In genomic region chr11:94735907-94736306, GRCh38 we compare ENCODE assay signal across 22 cellular contexts. TPM values are rescaled to one million over a fixed set of nuclear protein-coding genes. Genes with fewer than 3 reads are reported as not detected.
A peak's percentile ranks its signal among the peaks of the same experiment; 100 is the strongest.
DNase-seq lines count a peak whose midpoint lies in the region; ATAC-seq and TF ChIP-seq lines count a peak whose summit lies in the region.
"Had no signal": no experiment of that assay in that cellular context is flagged by ENCODE, and none has a peak within 500 bp of the region (broad histone marks: within the 10 kb centered on the region; RNA-seq: fewer than 3 reads in every experiment).

No MANE protein-coding gene starts in this region.

- H3K79me2 ChIP-seq in MM.1S (ENCODE audit: low read length) (no peaks in the 10 kb centered on the region), trophoblast cell (ENCODE audit: control insufficient read depth, insufficient read depth, low read length, poor library complexity) (peaks cover under 1% of the 10 kb centered on the region)

- H3F3A ChIP-seq in MM.1S (ENCODE audit: insufficient read depth, low read length), result no peaks in the 10 kb centered on the region

- no peak overlapping the region for H2BK12ac ChIP-seq in trophoblast cell (ENCODE audit: low read length)

- H4K8ac ChIP-seq in trophoblast cell (ENCODE audit: low read depth, low read length), result no peak overlapping the region

- peaks cover 1% of the 10 kb centered on the region for H3K36me3 Mint-ChIP-seq in endothelial cell (ENCODE audit: low read depth, unreplicated experiment)
- H3K36me3 Mint-ChIP-seq: IgD-negative memory B cell had no signal

- no peak overlapping the region for H3K4ac ChIP-seq in trophoblast cell (ENCODE audit: low read depth, low read length)

- H3K9ac ChIP-seq in MM.1S (ENCODE audit: low read length), result no peak overlapping the region
- no peak overlapping the region for H3K9ac ChIP-seq in trophoblast cell (ENCODE audit: low read length)
- H3K9ac ChIP-seq: SK-N-SH had no signal

- no peaks in the 10 kb centered on the region for H4K20me1 ChIP-seq in MM.1S (ENCODE audit: insufficient read depth, low read length)

- H2BK120ac ChIP-seq in trophoblast cell (ENCODE audit: insufficient read depth, low read length, poor library complexity), result no peak overlapping the region

- no peak for ATAC-seq in RWPE2 (ENCODE audit: low read depth)

- no peaks in the 10 kb centered on the region for H3K9me2 ChIP-seq in MM.1S (replicated peaks; ENCODE audit: insufficient read depth, low read length)
- H3K9me2 ChIP-seq: SK-N-SH had no signal

- H3K4me3 ChIP-seq in HEK293 (ENCODE audit: low read depth, low read length) (no peak overlapping the region), RWPE2 (ENCODE audit: severe bottlenecking) (no peak overlapping the region), MM.1S (ENCODE audit: low read length) (no peak overlapping the region), trophoblast cell (ENCODE audit: low read depth, low read length) (no peak overlapping the region), A673 (ENCODE audit: low read depth, low read length, poor library complexity, severe bottlenecking) (no peak overlapping the region)

- H3K27me3 ChIP-seq in RWPE2 (ENCODE audit: insufficient read depth, poor library complexity, severe bottlenecking) (no peaks in the 10 kb centered on the region), MM.1S (replicated peaks; ENCODE audit: insufficient read depth, low read length) (peaks cover 6% of the 10 kb centered on the region), trophoblast cell (ENCODE audit: insufficient read depth, low read length) (peaks cover 8% of the 10 kb centered on the region), A673 (replicated peaks; ENCODE audit: insufficient read depth, low read depth, low read length, poor library complexity) (no peaks in the 10 kb centered on the region)

- no peak overlapping the region for H3K27ac ChIP-seq in HEK293 (ENCODE audit: extremely low read depth, low read depth, low read length)
- peak overlapping the region; percentile 77 for H3K27ac ChIP-seq in RWPE2 (ENCODE audit: poor library complexity, severe bottlenecking)
- H3K27ac ChIP-seq in MM.1S (ENCODE audit: low read length), result no peak overlapping the region
- no peak overlapping the region for H3K27ac ChIP-seq in trophoblast cell (ENCODE audit: low read depth, low read length)
- no peak overlapping the region for H3K27ac ChIP-seq in A673 (ENCODE audit: low read depth, low read length, poor library complexity, severe bottlenecking)

- BruUV-seq in A673 (replicated peaks; lab: Mats Ljungman, UMichigan), result no TSS peak

- H3K27ac Mint-ChIP-seq in endothelial cell (ENCODE audit: unreplicated experiment), result peak overlapping the region; percentile 87
- H3K27ac Mint-ChIP-seq: IgD-negative memory B cell had no signal

- H3K23ac ChIP-seq in trophoblast cell (ENCODE audit: low read length), result no peak overlapping the region

- H3K36me3 ChIP-seq in HEK293 (ENCODE audit: control insufficient read depth in 2 of 2, insufficient read depth in 1 of 2, low read length in 2 of 2), result no peaks in the 10 kb centered on the region
- peaks cover 11% of the 10 kb centered on the region; the same call in 1 of the 2 replicates for H3K36me3 ChIP-seq in RWPE2 (ENCODE audit: low read depth)
- H3K36me3 ChIP-seq in MM.1S (replicated peaks; ENCODE audit: insufficient read depth, low read length), result no peaks in the 10 kb centered on the region
- no peaks in the 10 kb centered on the region for H3K36me3 ChIP-seq in trophoblast cell (ENCODE audit: control insufficient read depth in 1 of 2, insufficient read depth in 2 of 2, low read length in 2 of 2)
- H3K36me3 ChIP-seq in A673 (ENCODE audit: insufficient read depth, low read length, poor library complexity, severe bottlenecking), result no peaks in the 10 kb centered on the region

- POLR2A ChIA-PET in HEK293 (lab: Yijun Ruan, JAX) (interaction anchor here (0.6 kb wide), 1 partner anchor 46 kb away, joined by 4 read pairs; no protein-coding TSS in a partner anchor), A673 (lab: Charles Lee; ENCODE audit: low non-redundant PET) (no interaction called here)

- intact Hi-C loops in A673 (cut with micrococcal nuclease; ENCODE audit: unreplicated experiment), result no loop called here

- DNase-seq in NCI-H146 (lab: John Stamatoyannopoulos, UW) (peak; percentile 53), RWPE2 (ENCODE audit: low spot score) (no peak), endothelial cell (ENCODE audit: low spot score) (peak; percentile 22), MM.1S (no peak), trophoblast cell (no peak), A673 (ENCODE audit: low spot score) (no peak)
- DNase-seq in activated effector memory CD4-positive, alpha-beta T cell treated with Interleukin-2 at 50 U/mL for 16 hours, result no peak
- DNase-seq: AML-193; Caco-2; DMS53; GOT3; NCI-H1092 treated with DMSO at 0.1 percent for 48 hours; NCI-H1694; NCI-H2081 treated with DMSO at 0.1 percent for 48 hours; NCI-H345; NCI-H524 treated with DMSO at 0.1 percent for 48 hours; NK-92 treated with Interleukin-12 subunit alpha and Interleukin-12 subunit beta, amount 100 ng/mL, for 24 hours; SHP77 treated with DMSO at 0.1 percent for 48 hours; SK-N-SH had no signal

- 0 out of 2 replicates have a peak, but pooled peaks have one; percentile 20 for TF ChIP-seq CTCF in HEK293 (tag by site-specific recombination; IDR thresholded peaks at IDR 0.05)
- TF ChIP-seq CTCF in RWPE2 (IDR thresholded peaks at IDR 0.05; ENCODE audit: poor library complexity, severe bottlenecking), result no peak
- TF ChIP-seq CTCF in endothelial cell (IDR thresholded peaks at IDR 0.05; ENCODE audit: unreplicated experiment), result peak; percentile 34
- TF ChIP-seq CTCF in MM.1S (IDR thresholded peaks at IDR 0.05; ENCODE audit: low read length), result no peak
- no peak for TF ChIP-seq CTCF in A673 (conservative IDR thresholded peaks at IDR 0.05; ENCODE audit: low read depth, low read length)

- H3K9me3 ChIP-seq in HEK293 (ENCODE audit: control insufficient read depth, insufficient read depth, low read depth, low read length), result no peaks in the 10 kb centered on the region
- no peaks in the 10 kb centered on the region for H3K9me3 ChIP-seq in RWPE2 (ENCODE audit: severe bottlenecking)
- H3K9me3 ChIP-seq in MM.1S (replicated peaks; ENCODE audit: insufficient read depth, low read length), result no peaks in the 10 kb centered on the region
- H3K9me3 ChIP-seq in trophoblast cell (ENCODE audit: insufficient read depth, low read depth, low read length), result no peaks in the 10 kb centered on the region
- H3K9me3 ChIP-seq in A673 (ENCODE audit: low read depth, low read length, poor library complexity, severe bottlenecking), result no peaks in the 10 kb centered on the region
- H3K9me3 ChIP-seq: SK-N-SH had no signal

- H3K4me1 ChIP-seq in HEK293 (ENCODE audit: control insufficient read depth, insufficient read depth, low read length) (peaks cover 15% of the 10 kb centered on the region), RWPE2 (ENCODE audit: insufficient read depth, poor library complexity, severe bottlenecking) (peaks cover 70% of the 10 kb centered on the region), MM.1S (ENCODE audit: low read length) (no peaks in the 10 kb centered on the region), trophoblast cell (ENCODE audit: control insufficient read depth in 1 of 2, insufficient read depth in 2 of 2, low read length in 2 of 2) (peaks cover 17 to 31% of the 10 kb centered on the region in 2 experiments), A673 (ENCODE audit: insufficient read depth, low read length, poor library complexity, severe bottlenecking) (peaks cover 39% of the 10 kb centered on the region)

- H3K79me1 ChIP-seq in trophoblast cell (ENCODE audit: low read length), result peaks cover 5% of the 10 kb centered on the region

- H3K4me1 Mint-ChIP-seq in endothelial cell (ENCODE audit: unreplicated experiment), result peaks cover 48% of the 10 kb centered on the region

- CTCF ChIA-PET in HEK293 (lab: Yijun Ruan, JAX), result interaction anchor here (1.1 to 4.3 kb wide), 4 partner anchors 10 to 116 kb away, joined by 3 to 27 read pairs (median 3); no protein-coding TSS in a partner anchor
- CTCF ChIA-PET in A673 (lab: Charles Lee), result no interaction called here

- H3K9me3 Mint-ChIP-seq in endothelial cell (ENCODE audit: unreplicated experiment), result no peaks in the 10 kb centered on the region
- H3K9me3 Mint-ChIP-seq: IgD-negative memory B cell had no signal

- no peak overlapping the region for H3K18ac ChIP-seq in trophoblast cell (ENCODE audit: low read length)

- H4K91ac ChIP-seq in trophoblast cell (ENCODE audit: low read depth, low read length), result no peak overlapping the region

- H3K27me3 Mint-ChIP-seq in endothelial cell (ENCODE audit: unreplicated experiment), result peaks cover 13% of the 10 kb centered on the region

- no peak overlapping the region for H2BK5ac ChIP-seq in trophoblast cell (ENCODE audit: low read depth, low read length, poor library complexity)

- no peak overlapping the region for H2AK5ac ChIP-seq in trophoblast cell (ENCODE audit: low read length)

- WGBS in trophoblast cell (ENCODE audit: extremely low coverage, insufficient coverage, insufficient read length), result no CpG with 5 or more reads among the region's 4 CpGs

- H3K4me2 ChIP-seq in MM.1S (ENCODE audit: low read depth, low read length) (no peak overlapping the region), trophoblast cell (ENCODE audit: low read length) (no peak overlapping the region)
- H3K4me2 ChIP-seq: SK-N-SH had no signal

- H4K12ac ChIP-seq in trophoblast cell (ENCODE audit: low read depth, low read length), result no peak overlapping the region

- no peak overlapping the region for H3K14ac ChIP-seq in trophoblast cell (ENCODE audit: low read length)

- H2AFZ ChIP-seq in MM.1S (ENCODE audit: low read length) (no peak overlapping the region), trophoblast cell (ENCODE audit: insufficient read depth, low read length, poor library complexity) (no peak overlapping the region)

- H3K4me3 Mint-ChIP-seq in endothelial cell (ENCODE audit: unreplicated experiment), result no peak overlapping the region
- H3K4me3 Mint-ChIP-seq: IgD-negative memory B cell had no signal

TF ChIP-seq in HEK293, 187 proteins besides CTCF, POLR2A, EP300 and RAD21 (continues in another document):
- TF ChIP-seq ZBTB20 (tag by site-specific recombination; IDR thresholded peaks at IDR 0.05) (no peak), ZNF660 (tag by site-specific recombination; IDR thresholded peaks at IDR 0.05) (no peak), ZNF530 (tag by site-specific recombination; IDR thresholded peaks at IDR 0.05; ENCODE audit: low read depth) (no peak), ZNF157 (tag by site-specific recombination; IDR thresholded peaks at IDR 0.05) (no peak), ZNF791 (tag by site-specific recombination; IDR thresholded peaks at IDR 0.05) (no peak), ZNF514 (tag by site-specific recombination; IDR thresholded peaks at IDR 0.05) (no peak), ZBTB8A (tag by site-specific recombination; IDR thresholded peaks at IDR 0.05) (no peak), GFI1B (tag by site-specific recombination; IDR thresholded peaks at IDR 0.05) (no peak)

RNA-seq across cellular contexts. Expression of gene AMOTL1, which starts 32.2 kb away (rescaled TPM):
- total RNA-seq in endothelial cell (ENCODE audit: unreplicated experiment), result 35.9 TPM
- 31.6 and 32.9 TPM in 2 replicates for polyA plus RNA-seq in trophoblast cell (2013)
- 67.8 and 68.5 TPM in 2 replicates for total RNA-seq in A673 (2021)
- total RNA-seq: OCI-LY7 had no signal
- polyA plus RNA-seq: IgD-negative memory B cell had no signal

Comparison
In these comparisons a context has a peak if more than half of its experiments do, and no peak if none do; other contexts are left out.
1. CTCF ChIP-seq: peak in HEK293 (single experiment) and endothelial cell (single experiment); none in RWPE2 (single experiment), MM.1S (single experiment) and A673 (single experiment).
2. DNase-seq: peak in NCI-H146 (single experiment) and endothelial cell (single experiment); none in RWPE2 (single experiment), MM.1S (single experiment), trophoblast cell (0 of 2), activated effector memory CD4-positive, alpha-beta T cell treated with Interleukin-2 at 50 U/mL for 16 hours (single experiment) and A673 (single experiment).